ENCODE assay signal across 9 cellular contexts in the genomic region with DNA sequence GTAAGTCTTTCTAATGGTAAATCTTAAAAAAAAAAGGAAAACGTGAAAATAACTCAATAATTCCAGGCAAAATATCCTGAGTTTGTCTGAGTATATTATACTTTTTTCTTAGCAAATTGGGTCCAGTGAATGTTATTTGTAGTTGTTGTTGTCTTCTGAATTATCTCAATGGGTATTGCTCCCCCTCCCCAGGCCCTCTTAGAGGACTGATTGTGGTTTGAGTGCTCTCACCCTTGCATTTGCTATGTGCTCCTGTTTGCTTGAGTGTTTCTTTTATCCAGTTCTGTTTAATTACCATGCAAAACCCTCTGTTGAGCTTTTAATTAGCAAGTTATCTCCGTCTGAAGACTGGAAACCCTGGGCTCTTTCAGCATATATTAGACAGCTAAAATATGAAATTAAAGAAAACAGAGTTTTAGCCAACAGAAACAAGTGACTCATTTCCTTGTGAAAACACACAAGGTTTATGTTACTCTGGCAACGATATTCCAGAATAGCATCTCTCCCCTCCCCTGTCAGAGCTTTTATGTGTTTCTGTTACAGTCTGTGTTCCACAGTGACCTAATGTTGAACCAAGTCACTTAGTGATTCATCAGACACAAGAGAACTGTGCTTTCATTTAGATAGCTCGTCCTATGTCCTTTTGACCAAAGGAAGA.
DNase-seq lines count a peak whose midpoint lies in the region; ATAC-seq and TF ChIP-seq lines count a peak whose summit lies in the region.
"Had no signal": no experiment of that assay in that cellular context is flagged by ENCODE, and none has a peak within 500 bp of the region (broad histone marks: within the 10 kb centered on the region; RNA-seq: fewer than 3 reads in every experiment).

No MANE protein-coding gene starts in this region.

- peak overlapping the region; percentile 89; the same call in 1 of the 2 replicates for H2AFZ ChIP-seq in GM23338

- no peaks in the 10 kb centered on the region for H3K9me3 Mint-ChIP-seq in GM23338
- no peaks in the 10 kb centered on the region for H3K9me3 Mint-ChIP-seq in stimulated activated naive CD8-positive, alpha-beta T cell treated with anti-CD3 and anti-CD28 coated beads, Interleukin-15, amount 100 ng/mL, for 72 hours
- H3K9me3 Mint-ChIP-seq: activated B cell treated with CpG ODN at 0.5 μM for 24 hours had no signal

- no peak overlapping the region for H3K27ac Mint-ChIP-seq in GM23338
- H3K27ac Mint-ChIP-seq in stimulated activated naive CD8-positive, alpha-beta T cell treated with anti-CD3 and anti-CD28 coated beads, Interleukin-15, amount 100 ng/mL, for 72 hours, result peak overlapping the region in 1 of 2 donors; percentile 19
- H3K27ac Mint-ChIP-seq: activated B cell treated with CpG ODN at 0.5 μM for 24 hours had no signal

- DNase-seq in ELR (ENCODE audit: low read depth), result peak; percentile 96
- DNase-seq in GM23338 (ENCODE audit: low spot score), result no peak
- peak; percentile 85 for DNase-seq in NCI-H1092 treated with DMSO at 0.1 percent for 48 hours (lab: John Stamatoyannopoulos, UW)
- peak; percentile 98 for DNase-seq in adipocyte (ENCODE audit: low read depth)
- peak; percentile 99 for DNase-seq in iris pigment epithelial cell (ENCODE audit: low read depth)
- DNase-seq in stimulated activated naive CD8-positive, alpha-beta T cell treated with anti-CD3 and anti-CD28 coated beads, Interleukin-15, amount 100 ng/mL, for 72 hours, result peak in 1 of 2 donors; percentile 22
- DNase-seq in hypothalamus (lab: John Stamatoyannopoulos, UW), result no peak
- DNase-seq in GM19240 (ENCODE audit: insufficient read length, low spot score), result no peak
- DNase-seq: activated B cell treated with CpG ODN at 0.5 μM for 24 hours had no signal

- H3K27me3 Mint-ChIP-seq in GM23338 (ENCODE audit: insufficient read depth, low read depth, poor library complexity), result peaks cover 2% of the 10 kb centered on the region
- H3K27me3 Mint-ChIP-seq in stimulated activated naive CD8-positive, alpha-beta T cell treated with anti-CD3 and anti-CD28 coated beads, Interleukin-15, amount 100 ng/mL, for 72 hours, result no peaks in the 10 kb centered on the region

- no peaks in the 10 kb centered on the region for H4K20me1 ChIP-seq in GM23338 (replicated peaks; ENCODE audit: insufficient read depth)

- no peak overlapping the region for H3K4me3 Mint-ChIP-seq in GM23338
- H3K4me3 Mint-ChIP-seq in stimulated activated naive CD8-positive, alpha-beta T cell treated with anti-CD3 and anti-CD28 coated beads, Interleukin-15, amount 100 ng/mL, for 72 hours, result peak overlapping the region; percentile 31 to 44
- H3K4me3 Mint-ChIP-seq: activated B cell treated with CpG ODN at 0.5 μM for 24 hours had no signal

- H3K4me3 ChIP-seq in GM23338 (no peak overlapping the region), adipocyte (ENCODE audit: low read length) (peak overlapping the region; percentile 54)

- H3K9ac ChIP-seq in adipocyte (ENCODE audit: low read length), result peak overlapping the region; percentile 57

- peaks cover 2% of the 10 kb centered on the region; the same call in 1 of the 3 replicates for H3K4me1 Mint-ChIP-seq in GM23338
- H3K4me1 Mint-ChIP-seq in stimulated activated naive CD8-positive, alpha-beta T cell treated with anti-CD3 and anti-CD28 coated beads, Interleukin-15, amount 100 ng/mL, for 72 hours, result peaks cover 20% of the 10 kb centered on the region
- H3K4me1 Mint-ChIP-seq: activated B cell treated with CpG ODN at 0.5 μM for 24 hours had no signal

- no peaks in the 10 kb centered on the region for H3K27me3 ChIP-seq in GM23338 (ENCODE audit: insufficient read depth)
- no peaks in the 10 kb centered on the region for H3K27me3 ChIP-seq in adipocyte (replicated peaks; ENCODE audit: control insufficient read depth, insufficient read depth, low read length)

- no peaks in the 10 kb centered on the region for H3F3A ChIP-seq in GM23338 (replicated peaks; ENCODE audit: low read depth)

- H3K79me2 ChIP-seq in GM23338 (replicated peaks; ENCODE audit: insufficient read depth), result no peaks in the 10 kb centered on the region

- H3K9me2 ChIP-seq in GM23338 (ENCODE audit: insufficient read depth), result no peaks in the 10 kb centered on the region

- H3K36me3 Mint-ChIP-seq in GM23338 (ENCODE audit: low read depth), result no peaks in the 10 kb centered on the region

- peaks cover 4% of the 10 kb centered on the region; the same call in 1 of the 2 replicates for H3K4me1 ChIP-seq in GM23338 (ENCODE audit: insufficient read depth)
- H3K4me1 ChIP-seq in adipocyte (ENCODE audit: control insufficient read depth, insufficient read depth, low read length), result peaks cover 16% of the 10 kb centered on the region

- no peaks in the 10 kb centered on the region for H3K36me3 ChIP-seq in GM23338 (ENCODE audit: insufficient read depth)
- no peaks in the 10 kb centered on the region for H3K36me3 ChIP-seq in adipocyte (ENCODE audit: control insufficient read depth, insufficient read depth, low read length, severe bottlenecking)

- no peak for ATAC-seq in GM23338
- ATAC-seq in stimulated activated naive CD8-positive, alpha-beta T cell treated with anti-CD3 and anti-CD28 coated beads, Interleukin-15, amount 100 ng/mL, for 72 hours, result peak; percentile 98

- no peaks in the 10 kb centered on the region for H3K9me3 ChIP-seq in adipocyte (ENCODE audit: control insufficient read depth, low read length)

- no peak for TF ChIP-seq CTCF in GM23338 (conservative IDR thresholded peaks at IDR 0.05; ENCODE audit: low read depth in 2 of 2)

- no peak overlapping the region for H3K4me2 ChIP-seq in GM23338

- H3K27ac ChIP-seq in GM23338 (ENCODE audit: low read depth), result no peak overlapping the region

TF ChIP-seq in GM23338, 12 proteins besides CTCF, POLR2A, EP300 and RAD21:
- no peak for TF ChIP-seq NANOG (IDR thresholded peaks at IDR 0.05; ENCODE audit: borderline replicate concordance)
- TF ChIP-seq, protein P1, sequence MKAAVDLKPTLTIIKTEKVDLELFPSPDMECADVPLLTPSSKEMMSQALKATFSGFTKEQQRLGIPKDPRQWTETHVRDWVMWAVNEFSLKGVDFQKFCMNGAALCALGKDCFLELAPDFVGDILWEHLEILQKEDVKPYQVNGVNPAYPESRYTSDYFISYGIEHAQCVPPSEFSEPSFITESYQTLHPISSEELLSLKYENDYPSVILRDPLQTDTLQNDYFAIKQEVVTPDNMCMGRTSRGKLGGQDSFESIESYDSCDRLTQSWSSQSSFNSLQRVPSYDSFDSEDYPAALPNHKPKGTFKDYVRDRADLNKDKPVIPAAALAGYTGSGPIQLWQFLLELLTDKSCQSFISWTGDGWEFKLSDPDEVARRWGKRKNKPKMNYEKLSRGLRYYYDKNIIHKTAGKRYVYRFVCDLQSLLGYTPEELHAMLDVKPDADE (IDR thresholded peaks at IDR 0.05), result no peak

Comparison
In these comparisons a context has a peak if more than half of its experiments do, and no peak if none do; other contexts are left out.
1. DNase-seq: peak in ELR (single experiment), NCI-H1092 treated with DMSO at 0.1 percent for 48 hours (single experiment), adipocyte (single experiment) and iris pigment epithelial cell (single experiment); none in GM23338 (single experiment), hypothalamus (0 of 51) and GM19240 (single experiment).